In the genomic region with DNA sequence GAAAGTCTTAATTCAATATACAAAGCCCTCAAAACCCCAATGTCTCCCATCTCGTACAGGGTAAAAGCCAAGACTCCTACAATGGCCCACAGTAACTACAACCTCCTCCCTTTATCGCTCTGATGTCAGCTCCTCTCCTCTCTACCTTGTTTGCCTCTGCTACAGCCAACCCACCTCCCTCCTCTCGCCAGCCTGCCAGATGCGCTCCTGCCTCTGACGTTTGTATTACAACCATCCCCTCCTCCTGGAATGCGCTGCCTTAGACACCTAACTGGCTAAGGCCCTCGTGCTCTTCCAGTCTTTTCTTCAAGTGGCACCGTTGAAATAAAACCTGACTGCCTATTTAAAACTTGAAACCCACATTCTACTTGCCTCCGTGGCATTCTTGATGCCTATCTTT, we compare ENCODE assay signal across 1 cellular context.
A peak's percentile ranks its signal among the peaks of the same experiment; 100 is the strongest.
TF ChIP-seq lines count a peak whose summit lies in the region.

No MANE protein-coding gene starts in this region.

TF ChIP-seq in neural cell, 6 proteins besides CTCF, POLR2A, EP300 and RAD21 (continued from another document):
- TF ChIP-seq, protein P1, sequence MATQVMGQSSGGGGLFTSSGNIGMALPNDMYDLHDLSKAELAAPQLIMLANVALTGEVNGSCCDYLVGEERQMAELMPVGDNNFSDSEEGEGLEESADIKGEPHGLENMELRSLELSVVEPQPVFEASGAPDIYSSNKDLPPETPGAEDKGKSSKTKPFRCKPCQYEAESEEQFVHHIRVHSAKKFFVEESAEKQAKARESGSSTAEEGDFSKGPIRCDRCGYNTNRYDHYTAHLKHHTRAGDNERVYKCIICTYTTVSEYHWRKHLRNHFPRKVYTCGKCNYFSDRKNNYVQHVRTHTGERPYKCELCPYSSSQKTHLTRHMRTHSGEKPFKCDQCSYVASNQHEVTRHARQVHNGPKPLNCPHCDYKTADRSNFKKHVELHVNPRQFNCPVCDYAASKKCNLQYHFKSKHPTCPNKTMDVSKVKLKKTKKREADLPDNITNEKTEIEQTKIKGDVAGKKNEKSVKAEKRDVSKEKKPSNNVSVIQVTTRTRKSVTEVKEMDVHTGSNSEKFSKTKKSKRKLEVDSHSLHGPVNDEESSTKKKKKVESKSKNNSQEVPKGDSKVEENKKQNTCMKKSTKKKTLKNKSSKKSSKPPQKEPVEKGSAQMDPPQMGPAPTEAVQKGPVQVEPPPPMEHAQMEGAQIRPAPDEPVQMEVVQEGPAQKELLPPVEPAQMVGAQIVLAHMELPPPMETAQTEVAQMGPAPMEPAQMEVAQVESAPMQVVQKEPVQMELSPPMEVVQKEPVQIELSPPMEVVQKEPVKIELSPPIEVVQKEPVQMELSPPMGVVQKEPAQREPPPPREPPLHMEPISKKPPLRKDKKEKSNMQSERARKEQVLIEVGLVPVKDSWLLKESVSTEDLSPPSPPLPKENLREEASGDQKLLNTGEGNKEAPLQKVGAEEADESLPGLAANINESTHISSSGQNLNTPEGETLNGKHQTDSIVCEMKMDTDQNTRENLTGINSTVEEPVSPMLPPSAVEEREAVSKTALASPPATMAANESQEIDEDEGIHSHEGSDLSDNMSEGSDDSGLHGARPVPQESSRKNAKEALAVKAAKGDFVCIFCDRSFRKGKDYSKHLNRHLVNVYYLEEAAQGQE (IDR thresholded peaks at IDR 0.05; ENCODE audit: borderline replicate concordance), result peak; percentile 46
- no peak for TF ChIP-seq MXI1 (conservative IDR thresholded peaks at IDR 0.05; ENCODE audit: poor library complexity, severe bottlenecking)
